Comparison of ENCODE assay signal across 22 cellular contexts in genomic region chr14:77917802-77918201, GRCh38.
"Had no signal": no experiment of that assay in that cellular context is flagged by ENCODE, and none has a peak within 500 bp of the region (broad histone marks: within the 10 kb centered on the region; RNA-seq: fewer than 3 reads in every experiment).

No MANE protein-coding gene starts in this region.

- ATAC-seq: esophagus mucosa; gastrocnemius medialis; left lobe of liver; naive thymus-derived CD8-positive, alpha-beta T cell; psoas muscle; right cardiac atrium; stimulated activated effector memory CD8-positive, alpha-beta T cell treated with anti-CD3 and anti-CD28 coated beads, Interleukin-12 subunit alpha, Interleukin-12 subunit beta, amount 100 ng/mL, for 72 hours had no signal

- DNase-seq: dorsolateral prefrontal cortex; effector CD4-positive, alpha-beta T cell; foreskin fibroblast; gastrocnemius medialis; mesendoderm; midbrain; naive thymus-derived CD8-positive, alpha-beta T cell; occipital lobe; ovary; posterior cingulate gyrus; psoas muscle; right cardiac atrium; sigmoid colon; stimulated activated CD4-positive, alpha-beta T cell treated with anti-CD3 and anti-CD28 coated beads, Interleukin-2, amount 100 ng/mL, for 24 hours; stimulated activated CD4-positive, alpha-beta T cell treated with anti-CD3 and anti-CD28 coated beads, Interleukin-4, amount 100 ng/mL, for 24 hours; stimulated activated naive CD4-positive, alpha-beta T cell treated with Interleukin-2 at 50 U/mL for 16 hours; stomach; testis; tibial artery had no signal
